Comparison of ENCODE assay signal across 20 cellular contexts in the genomic region with DNA sequence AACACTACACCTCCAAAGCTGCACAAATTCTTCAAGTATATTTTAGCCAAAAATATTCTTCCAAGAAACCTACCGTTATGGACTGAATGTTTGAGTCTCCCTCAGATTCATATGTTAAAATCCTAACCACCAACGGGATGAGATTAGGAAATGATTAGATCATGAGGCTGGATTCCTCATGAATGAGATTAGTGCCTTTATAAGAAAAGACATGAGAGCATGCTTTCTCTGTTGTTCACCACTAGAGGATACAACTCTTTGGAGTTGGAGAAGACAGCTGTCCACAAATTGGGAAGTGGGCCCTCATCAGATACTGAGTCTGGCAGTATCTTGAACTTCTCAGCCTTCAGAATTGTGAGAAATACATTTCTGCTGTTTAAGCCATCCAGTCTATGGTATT. TPM values are rescaled to one million over a fixed set of nuclear protein-coding genes. Genes with fewer than 3 reads are reported as not detected.
A peak's percentile ranks its signal among the peaks of the same experiment; 100 is the strongest.
DNase-seq lines count a peak whose midpoint lies in the region; ATAC-seq and TF ChIP-seq lines count a peak whose summit lies in the region.
"Had no signal": no experiment of that assay in that cellular context is flagged by ENCODE, and none has a peak within 500 bp of the region (broad histone marks: within the 10 kb centered on the region; RNA-seq: fewer than 3 reads in every experiment).

No MANE protein-coding gene starts in this region.

- TF ChIP-seq CTCF in body of pancreas (IDR thresholded peaks at IDR 0.05) = no peak
- no peak for TF ChIP-seq CTCF in left lung (IDR thresholded peaks at IDR 0.05)

- no peaks in the 10 kb centered on the region for H3K27me3 ChIP-seq in body of pancreas
- H3K27me3 ChIP-seq in left lung = no peaks in the 10 kb centered on the region
- H3K27me3 ChIP-seq: BLaER1 had no signal

- peak overlapping the region in 3 of 4 donors; percentile 43 to 80 (median 72) for H3K27ac ChIP-seq in body of pancreas
- no peak overlapping the region for H3K27ac ChIP-seq in left lung
- H3K27ac ChIP-seq: 22Rv1, BLaER1, C4-2B, GM23248 had no signal

- WGBS in body of pancreas, 2 donors = 74 to 76% methylated on average over 2 of the region's 2 CpGs

- TF ChIP-seq POLR2A in body of pancreas (IDR thresholded peaks at IDR 0.05) = no peak

- H3K36me3 ChIP-seq in body of pancreas (replicated peaks in 1 of 2; ENCODE audit: insufficient read depth in 1 of 2, low read depth in 2 of 2) = no peaks in the 10 kb centered on the region
- H3K36me3 ChIP-seq in left lung = no peaks in the 10 kb centered on the region
- H3K36me3 ChIP-seq: BLaER1 had no signal

- H3K4me1 ChIP-seq in body of pancreas = peaks cover 12% of the 10 kb centered on the region
- H3K4me1 ChIP-seq in left lung = no peaks in the 10 kb centered on the region

- no peaks in the 10 kb centered on the region for H3K9me3 ChIP-seq in body of pancreas
- H3K9me3 ChIP-seq in left lung = no peaks in the 10 kb centered on the region
- H3K9me3 ChIP-seq: BLaER1 had no signal

- ATAC-seq in body of pancreas = no peak
- no peak for ATAC-seq in left lung
- no peak for ATAC-seq in GM19397 (IDR thresholded peaks at IDR 0.05; ENCODE audit: unreplicated experiment)
- ATAC-seq: CD8-positive, alpha-beta T cell had no signal

- H3K4me3 ChIP-seq in body of pancreas = no peak overlapping the region
- no peak overlapping the region for H3K4me3 ChIP-seq in left lung
- H3K4me3 ChIP-seq: BLaER1, GM23248 had no signal

- DNase-seq in NCI-H82 (lab: John Stamatoyannopoulos, UW) (peak; percentile 38), NCI-H82 treated with DMSO at 0.1 percent for 48 hours (lab: John Stamatoyannopoulos, UW; ENCODE audit: unreplicated experiment) (no peak), OCI-M1 (lab: John Stamatoyannopoulos, UW) (peak; percentile 44), body of pancreas (no peak), left lung (no peak), T-helper 2 cell (no peak)
- DNase-seq: Caco-2; CD4-positive, CD25-positive, alpha-beta regulatory T cell; CD8-positive, alpha-beta T cell; DMS153; DND-41; GM23248; HCEC 1CT had no signal

- intact Hi-C loops in body of pancreas (cut with DNase I) = no loop called here
- intact Hi-C loops in left lung (cut with DNase I) = no loop called here

RNA-seq across cellular contexts. Expression of a gene that starts 7.1 kb away (rescaled TPM):
- total RNA-seq in body of pancreas = 10 to 100 TPM in 1 of 2 donors, 1 to 10 TPM in 1; 4.0 to 10.6 TPM
- not detected for total RNA-seq in left lung
- total RNA-seq: B cell; CD4-positive, CD25-positive, alpha-beta regulatory T cell; CD8-positive, alpha-beta T cell; GM23248; H1; H7 had no signal

Comparison
In these comparisons a context has a peak if more than half of its experiments do, and no peak if none do; other contexts are left out.
1. DNase-seq: peak in NCI-H82 (single experiment) and OCI-M1 (single experiment); none in NCI-H82 treated with DMSO at 0.1 percent for 48 hours (single experiment), body of pancreas (0 of 4), left lung (0 of 2) and T-helper 2 cell (0 of 5).
2. H3K27ac ChIP-seq: peak in body of pancreas (3 of 4); none in left lung (0 of 2).
3. RNA of a gene that starts 7.1 kb away (total RNA-seq): 4.0 to 10.6 TPM in body of pancreas; not detected in left lung; every median in the first group is over 4 times any median in the second.